ENCODE assay signal across 8 cellular contexts in genomic region chr2:230668939-230669303, GRCh38. TPM values are rescaled to one million over a fixed set of nuclear protein-coding genes. Genes with fewer than 3 reads are reported as not detected.
DNase-seq lines count a peak whose midpoint lies in the region; ATAC-seq lines count a peak whose summit lies in the region.

No MANE protein-coding gene starts in this region.

- H3K27me3 Mint-ChIP-seq in activated CD4-positive, alpha-beta T cell treated with anti-CD3 and anti-CD28 coated beads, Interleukin-2, amount 10 ng/mL, durations not matched to agents 24 days and 14 days: no peaks in the 10 kb centered on the region
- H3K27me3 Mint-ChIP-seq in activated CD8-positive, alpha-beta T cell treated with anti-CD3 and anti-CD28 coated beads, Interleukin-2, amount 10 ng/mL, durations not matched to agents 7 days and 5 days (ENCODE audit: low read depth): no peaks in the 10 kb centered on the region

- H3K4me3 ChIP-seq in H7 (ENCODE audit: insufficient read depth, low read depth, low read length): no peak overlapping the region

- CTCF ChIA-PET in activated CD8-positive, alpha-beta T cell treated with anti-CD3 and anti-CD28 coated beads, Interleukin-2, amount 10 ng/mL, durations not matched to agents 7 days and 5 days (lab: Charles Lee): interaction anchor here (0.6 to 3.2 kb wide), 9 partner anchors 10 to 130 kb away, joined by 3 to 13 read pairs (median 4); partner anchors contain the start of gene CAB39

- H3K36me3 Mint-ChIP-seq in activated CD4-positive, alpha-beta T cell treated with anti-CD3 and anti-CD28 coated beads, Interleukin-2, amount 10 ng/mL, durations not matched to agents 24 days and 14 days (ENCODE audit: low read depth): no peaks in the 10 kb centered on the region
- no peaks in the 10 kb centered on the region for H3K36me3 Mint-ChIP-seq in activated CD8-positive, alpha-beta T cell treated with anti-CD3 and anti-CD28 coated beads, Interleukin-2, amount 10 ng/mL, durations not matched to agents 7 days and 5 days (ENCODE audit: low read depth)

- H3K4me3 Mint-ChIP-seq in activated CD4-positive, alpha-beta T cell treated with anti-CD3 and anti-CD28 coated beads, Interleukin-2, amount 10 ng/mL, durations not matched to agents 24 days and 14 days: peak overlapping the region; percentile 73
- H3K4me3 Mint-ChIP-seq in activated CD8-positive, alpha-beta T cell treated with anti-CD3 and anti-CD28 coated beads, Interleukin-2, amount 10 ng/mL, durations not matched to agents 7 days and 5 days: peak overlapping the region; percentile 0

- no peaks in the 10 kb centered on the region for H3K36me3 ChIP-seq in H7 (replicated peaks; ENCODE audit: control insufficient read depth, insufficient read depth, low read length)

- H3K9me3 Mint-ChIP-seq in activated CD4-positive, alpha-beta T cell treated with anti-CD3 and anti-CD28 coated beads, Interleukin-2, amount 10 ng/mL, durations not matched to agents 24 days and 14 days: no peaks in the 10 kb centered on the region
- H3K9me3 Mint-ChIP-seq in activated CD8-positive, alpha-beta T cell treated with anti-CD3 and anti-CD28 coated beads, Interleukin-2, amount 10 ng/mL, durations not matched to agents 7 days and 5 days (ENCODE audit: insufficient read depth): no peaks in the 10 kb centered on the region

- DNase-seq in activated CD4-positive, alpha-beta T cell treated with anti-CD3 and anti-CD28 coated beads, Interleukin-2, amount 10 ng/mL, durations not matched to agents 24 days and 14 days: no peak
- no peak for DNase-seq in activated CD4-positive, alpha-beta T cell treated with anti-CD3 and anti-CD28 coated beads, Interleukin-2, amount 50 U/mL, for 4 hours
- DNase-seq in activated CD8-positive, alpha-beta T cell treated with anti-CD3 and anti-CD28 coated beads, Interleukin-2, amount 10 ng/mL, durations not matched to agents 7 days and 5 days: no peak
- DNase-seq in stimulated activated CD8-positive, alpha-beta memory T cell treated with anti-CD3 and anti-CD28 coated beads, Interleukin-4, amount 100 ng/mL, for 48 hours: peak; percentile 43
- DNase-seq in stimulated activated CD4-positive, alpha-beta T cell treated with anti-CD3 and anti-CD28 coated beads, Interleukin-4, amount 100 ng/mL, for 24 hours: no peak
- DNase-seq in H7 (no peak), ureter (ENCODE audit: low spot score) (no peak)

- H3K27ac Mint-ChIP-seq in activated CD4-positive, alpha-beta T cell treated with anti-CD3 and anti-CD28 coated beads, Interleukin-2, amount 10 ng/mL, durations not matched to agents 24 days and 14 days: peak overlapping the region; percentile 96
- H3K27ac Mint-ChIP-seq in activated CD8-positive, alpha-beta T cell treated with anti-CD3 and anti-CD28 coated beads, Interleukin-2, amount 10 ng/mL, durations not matched to agents 7 days and 5 days: peak overlapping the region; percentile 87

- no peaks in the 10 kb centered on the region; the same call in 1 of the 2 replicates for H3K27me3 ChIP-seq in H7 (ENCODE audit: control insufficient read depth, insufficient read depth, low read length)

- ATAC-seq in HG03045 (IDR thresholded peaks at IDR 0.05; ENCODE audit: unreplicated experiment): peak; percentile 33
- ATAC-seq in activated CD8-positive, alpha-beta T cell treated with anti-CD3 and anti-CD28 coated beads, Interleukin-2, amount 10 ng/mL, durations not matched to agents 7 days and 5 days: peak; percentile 12

- POLR2A ChIA-PET in activated CD8-positive, alpha-beta T cell treated with anti-CD3 and anti-CD28 coated beads, Interleukin-2, amount 10 ng/mL, durations not matched to agents 7 days and 5 days (lab: Charles Lee): interaction anchor here (0.6 to 5.0 kb wide), 4 partner anchors 9 to 145 kb away, joined by 3 to 19 read pairs (median 6); partner anchors contain the start of gene CAB39

- intact Hi-C loops in activated CD4-positive, alpha-beta T cell treated with anti-CD3 and anti-CD28 coated beads, Interleukin-2, amount 10 ng/mL, durations not matched to agents 24 days and 14 days (cut with micrococcal nuclease): loop anchor here (1.0 to 2.0 kb wide), 5 partner anchors 9 to 126 kb away; partner anchors contain the start of gene CAB39

- peaks cover 64% of the 10 kb centered on the region for H3K4me1 Mint-ChIP-seq in activated CD4-positive, alpha-beta T cell treated with anti-CD3 and anti-CD28 coated beads, Interleukin-2, amount 10 ng/mL, durations not matched to agents 24 days and 14 days
- H3K4me1 Mint-ChIP-seq in activated CD8-positive, alpha-beta T cell treated with anti-CD3 and anti-CD28 coated beads, Interleukin-2, amount 10 ng/mL, durations not matched to agents 7 days and 5 days (ENCODE audit: low read depth): peaks cover 76% of the 10 kb centered on the region

RNA-seq across cellular contexts. Expression of gene CAB39, which starts 43.7 kb away (rescaled TPM):
- 166 and 168 TPM in 2 replicates for total RNA-seq in activated CD4-positive, alpha-beta T cell treated with anti-CD3 and anti-CD28 coated beads, Interleukin-2, amount 10 ng/mL, durations not matched to agents 24 days and 14 days
- total RNA-seq in activated CD8-positive, alpha-beta T cell treated with anti-CD3 and anti-CD28 coated beads, Interleukin-2, amount 10 ng/mL, durations not matched to agents 7 days and 5 days: 100 to 1,000 TPM; 175 to 178 TPM
- total RNA-seq in H7 (2014; rRNA removed; shearing (Covaris generic)): 39.3 and 47.7 TPM in 2 replicates
- total RNA-seq in ureter: 85.8 TPM
